In the genomic region with DNA sequence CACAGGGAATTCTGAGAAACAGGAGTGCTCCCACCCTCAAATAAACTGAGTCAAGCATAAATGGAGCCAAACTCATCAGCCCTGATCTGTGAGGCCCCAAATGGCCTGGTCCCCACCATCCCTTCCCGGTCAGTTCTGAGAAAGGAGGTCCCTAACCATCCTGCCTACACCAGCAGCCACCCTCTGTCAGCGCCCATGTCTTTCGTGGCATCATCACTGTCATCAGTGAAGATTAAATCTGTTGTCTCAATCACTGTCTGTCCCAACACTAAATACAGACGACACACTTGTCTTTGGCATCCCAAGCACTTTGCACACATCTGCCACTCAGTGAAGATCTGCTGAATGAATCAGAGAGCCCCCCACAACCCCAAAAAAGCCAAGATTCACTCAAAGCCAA, we compare ENCODE assay signal across 12 cellular contexts. TPM values are rescaled to one million over a fixed set of nuclear protein-coding genes. Genes with fewer than 3 reads are reported as not detected.
DNase-seq lines count a peak whose midpoint lies in the region; ATAC-seq and TF ChIP-seq lines count a peak whose summit lies in the region.
"Had no signal": no experiment of that assay in that cellular context is flagged by ENCODE, and none has a peak within 500 bp of the region (broad histone marks: within the 10 kb centered on the region; RNA-seq: fewer than 3 reads in every experiment).

No MANE protein-coding gene starts in this region.

- no peaks in the 10 kb centered on the region for H3K9me3 ChIP-seq in Caco-2

- H3K27me3 ChIP-seq in dorsolateral prefrontal cortex (no peaks in the 10 kb centered on the region), Caco-2 (replicated peaks; ENCODE audit: control insufficient read depth, insufficient read depth, low read length) (no peaks in the 10 kb centered on the region)

- H3K4me3 ChIP-seq in dorsolateral prefrontal cortex (peak overlapping the region in 2 of 59 donors; percentile 10 to 46), Caco-2 (ENCODE audit: low read depth, low read length) (no peak overlapping the region)

- peak overlapping the region; percentile 46 for H3K27ac Mint-ChIP-seq in stimulated activated naive CD8-positive, alpha-beta T cell treated with anti-CD3 and anti-CD28 coated beads, Interleukin-15, Interleukin-2, amounts not matched to agents 100 ng/mL and 50 ng/mL, for 24 hours
- peak overlapping the region; percentile 94 to 97 (median 96) for H3K27ac Mint-ChIP-seq in nephron
- H3K27ac Mint-ChIP-seq in Caco-2 (ENCODE audit: unreplicated experiment), result no peak overlapping the region
- no peak overlapping the region for H3K27ac Mint-ChIP-seq in endothelial cell (ENCODE audit: unreplicated experiment)

- POLR2A ChIA-PET in Caco-2 (lab: Charles Lee), result no interaction called here

- H3K36me3 Mint-ChIP-seq in stimulated activated naive CD8-positive, alpha-beta T cell treated with anti-CD3 and anti-CD28 coated beads, Interleukin-15, Interleukin-2, amounts not matched to agents 100 ng/mL and 50 ng/mL, for 24 hours (ENCODE audit: low read depth), result peaks cover 27% of the 10 kb centered on the region
- H3K36me3 Mint-ChIP-seq in nephron (ENCODE audit: low read depth) (peaks cover 21% of the 10 kb centered on the region), Caco-2 (ENCODE audit: insufficient read depth, unreplicated experiment) (peaks cover 23% of the 10 kb centered on the region), endothelial cell (ENCODE audit: low read depth, unreplicated experiment) (peaks cover 25% of the 10 kb centered on the region)

- BruUV-seq in Caco-2 (replicated peaks; lab: Mats Ljungman, UMichigan), result no TSS peak

- no peak for DNase-seq in stimulated activated naive CD8-positive, alpha-beta T cell treated with anti-CD3 and anti-CD28 coated beads, Interleukin-15, Interleukin-2, amounts not matched to agents 100 U/mL and 50 U/mL, for 24 hours
- DNase-seq in dorsolateral prefrontal cortex (peak in 4 of 10 donors; percentile 4 to 36 (median 22)), Caco-2 (no peak), endothelial cell (ENCODE audit: low spot score) (no peak)
- DNase-seq: caudate nucleus, kidney glomerular epithelial cell, NCI-H1930, T-helper 9 cell had no signal

- H3K4me1 ChIP-seq in Caco-2, result no peaks in the 10 kb centered on the region

- H3K27me3 Mint-ChIP-seq in stimulated activated naive CD8-positive, alpha-beta T cell treated with anti-CD3 and anti-CD28 coated beads, Interleukin-15, Interleukin-2, amounts not matched to agents 100 ng/mL and 50 ng/mL, for 24 hours, result peaks cover 16% of the 10 kb centered on the region
- H3K27me3 Mint-ChIP-seq in nephron (ENCODE audit: low read depth) (no peaks in the 10 kb centered on the region), Caco-2 (ENCODE audit: insufficient read depth, unreplicated experiment) (no peaks in the 10 kb centered on the region), endothelial cell (ENCODE audit: unreplicated experiment) (peaks cover 15% of the 10 kb centered on the region)

- intact Hi-C loops in dorsolateral prefrontal cortex (cut with DNase I) (no loop called here), Caco-2 (cut with micrococcal nuclease; ENCODE audit: unreplicated experiment) (no loop called here)

- CTCF ChIA-PET in Caco-2 (lab: Charles Lee), result no interaction called here

- TF ChIP-seq CTCF in dorsolateral prefrontal cortex (IDR thresholded peaks at IDR 0.05 in 54 of 56, conservative IDR thresholded peaks at IDR 0.05 in 2 of 56; ENCODE audit: low read depth in 1 of 56, partially characterized antibody in 56 of 56) (no peak), nephron (IDR thresholded peaks at IDR 0.05; ENCODE audit: unreplicated experiment in 3 of 3) (no peak), Caco-2 (IDR thresholded peaks at IDR 0.05; ENCODE audit: insufficient read depth in 1 of 2, low read depth in 1 of 2, low read length in 1 of 2, severe bottlenecking in 1 of 2, unreplicated experiment in 1 of 2) (no peak), endothelial cell (IDR thresholded peaks at IDR 0.05; ENCODE audit: unreplicated experiment) (no peak)

- H3K4me3 Mint-ChIP-seq in stimulated activated naive CD8-positive, alpha-beta T cell treated with anti-CD3 and anti-CD28 coated beads, Interleukin-15, Interleukin-2, amounts not matched to agents 100 ng/mL and 50 ng/mL, for 24 hours, result peak overlapping the region; percentile 1
- H3K4me3 Mint-ChIP-seq in nephron (peak overlapping the region in 2 of 3 experiments; percentile 11 to 86), Caco-2 (ENCODE audit: unreplicated experiment) (no peak overlapping the region), endothelial cell (ENCODE audit: unreplicated experiment) (no peak overlapping the region)

- no peaks in the 10 kb centered on the region for H3K9me3 Mint-ChIP-seq in stimulated activated naive CD8-positive, alpha-beta T cell treated with anti-CD3 and anti-CD28 coated beads, Interleukin-15, Interleukin-2, amounts not matched to agents 100 ng/mL and 50 ng/mL, for 24 hours
- H3K9me3 Mint-ChIP-seq in nephron, result no peaks in the 10 kb centered on the region
- H3K9me3 Mint-ChIP-seq in Caco-2 (ENCODE audit: unreplicated experiment), result no peaks in the 10 kb centered on the region
- H3K9me3 Mint-ChIP-seq in endothelial cell (ENCODE audit: unreplicated experiment), result no peaks in the 10 kb centered on the region

- H3K4me1 Mint-ChIP-seq in stimulated activated naive CD8-positive, alpha-beta T cell treated with anti-CD3 and anti-CD28 coated beads, Interleukin-15, Interleukin-2, amounts not matched to agents 100 ng/mL and 50 ng/mL, for 24 hours (ENCODE audit: low read depth), result peaks cover 98% of the 10 kb centered on the region
- H3K4me1 Mint-ChIP-seq in nephron (peaks cover 85% of the 10 kb centered on the region), Caco-2 (ENCODE audit: low read depth, unreplicated experiment) (peaks cover 13% of the 10 kb centered on the region), endothelial cell (ENCODE audit: unreplicated experiment) (peaks cover 26% of the 10 kb centered on the region)

- H3K36me3 ChIP-seq in Caco-2 (ENCODE audit: control insufficient read depth, insufficient read depth, low read length), result peaks cover 2% of the 10 kb centered on the region; the same call in 1 of the 2 replicates

- H3K27ac ChIP-seq in dorsolateral prefrontal cortex, result peak overlapping the region in 54 of 59 donors; percentile 3 to 93 (median 86)

- no peak for ATAC-seq in stimulated activated naive CD8-positive, alpha-beta T cell treated with anti-CD3 and anti-CD28 coated beads, Interleukin-15, Interleukin-2, amounts not matched to agents 100 U/mL and 50 U/mL, for 24 hours
- ATAC-seq in HG03039 (IDR thresholded peaks at IDR 0.05; ENCODE audit: unreplicated experiment) (no peak), GM19452 (IDR thresholded peaks at IDR 0.05; ENCODE audit: unreplicated experiment) (no peak)

RNA-seq across cellular contexts. Expression of gene VPS37B, which starts 22.4 kb away (rescaled TPM):
- total RNA-seq in dorsolateral prefrontal cortex (10 to 100 TPM; 15.8 to 35.3 (median 22.0) TPM), Caco-2 (2022) (24.0 and 25.4 TPM in 2 replicates), endothelial cell (ENCODE audit: unreplicated experiment) (13.8 TPM)

RNA-seq across cellular contexts. Expression of gene HIP1R, which starts 38.3 kb away (rescaled TPM):
- total RNA-seq in dorsolateral prefrontal cortex, result 100 to 1,000 TPM in 104 of 120 experiments, 10 to 100 TPM in 16; 38.9 to 309 (median 147) TPM
- total RNA-seq in Caco-2 (2022), result 13.8 and 15.4 TPM in 2 replicates
- 117 TPM for total RNA-seq in endothelial cell (ENCODE audit: unreplicated experiment)

Comparison
In these comparisons a context has a peak if more than half of its experiments do, and no peak if none do; other contexts are left out.
1. H3K27ac Mint-ChIP-seq: peak in stimulated activated naive CD8-positive, alpha-beta T cell treated with anti-CD3 and anti-CD28 coated beads, Interleukin-15, Interleukin-2, amounts not matched to agents 100 ng/mL and 50 ng/mL, for 24 hours (single experiment) and nephron (3 of 3); none in Caco-2 (single experiment) and endothelial cell (single experiment).
2. H3K4me3 Mint-ChIP-seq: peak in stimulated activated naive CD8-positive, alpha-beta T cell treated with anti-CD3 and anti-CD28 coated beads, Interleukin-15, Interleukin-2, amounts not matched to agents 100 ng/mL and 50 ng/mL, for 24 hours (single experiment) and nephron (2 of 3); none in Caco-2 (single experiment) and endothelial cell (single experiment).